2 cellular contexts compared by ENCODE assay signal in the genomic region with DNA sequence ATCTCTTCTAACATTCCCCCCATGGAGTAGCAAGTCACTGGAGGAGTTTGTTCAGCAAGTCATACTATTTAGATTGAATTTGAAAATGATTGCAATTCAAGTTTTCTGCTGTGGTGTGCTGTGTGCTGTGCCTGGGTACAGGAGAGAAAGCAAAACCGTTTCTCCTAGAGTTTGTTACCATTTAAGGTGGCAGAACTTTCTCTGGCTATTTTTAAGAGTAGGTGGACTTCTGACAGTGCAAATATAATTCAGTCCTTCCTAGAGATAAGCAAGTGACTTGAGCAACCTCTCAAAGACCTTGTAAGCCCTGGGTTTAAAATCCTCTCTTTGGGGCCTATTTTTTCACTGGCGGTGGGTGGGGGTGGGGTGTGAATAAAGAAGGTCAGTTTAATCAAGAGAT.
TF ChIP-seq lines count a peak whose summit lies in the region.

No MANE protein-coding gene starts in this region.

TF ChIP-seq in HepG2, 621 proteins besides CTCF, POLR2A, EP300 and RAD21:
- no peak for TF ChIP-seq ZSCAN21 (CRISPR knock-in tag; IDR thresholded peaks at IDR 0.05; ENCODE audit: borderline replicate concordance)

TF ChIP-seq in K562, 482 proteins besides CTCF, POLR2A, EP300 and RAD21:
- TF ChIP-seq RFX7 (CRISPR knock-in tag; IDR thresholded peaks at IDR 0.05), result no peak
- 0 out of 2 replicates have a peak, but pooled peaks have one; percentile 8 for TF ChIP-seq MAFG (tag; conservative IDR thresholded peaks at IDR 0.05)
- no peak for TF ChIP-seq TAF15 (IDR thresholded peaks at IDR 0.05; ENCODE audit: low read depth, low read length)
- TF ChIP-seq, protein P1, sequence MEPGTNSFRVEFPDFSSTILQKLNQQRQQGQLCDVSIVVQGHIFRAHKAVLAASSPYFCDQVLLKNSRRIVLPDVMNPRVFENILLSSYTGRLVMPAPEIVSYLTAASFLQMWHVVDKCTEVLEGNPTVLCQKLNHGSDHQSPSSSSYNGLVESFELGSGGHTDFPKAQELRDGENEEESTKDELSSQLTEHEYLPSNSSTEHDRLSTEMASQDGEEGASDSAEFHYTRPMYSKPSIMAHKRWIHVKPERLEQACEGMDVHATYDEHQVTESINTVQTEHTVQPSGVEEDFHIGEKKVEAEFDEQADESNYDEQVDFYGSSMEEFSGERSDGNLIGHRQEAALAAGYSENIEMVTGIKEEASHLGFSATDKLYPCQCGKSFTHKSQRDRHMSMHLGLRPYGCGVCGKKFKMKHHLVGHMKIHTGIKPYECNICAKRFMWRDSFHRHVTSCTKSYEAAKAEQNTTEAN (CRISPR knock-in tag; IDR thresholded peaks at IDR 0.05), result no peak
- TF ChIP-seq, protein P2, sequence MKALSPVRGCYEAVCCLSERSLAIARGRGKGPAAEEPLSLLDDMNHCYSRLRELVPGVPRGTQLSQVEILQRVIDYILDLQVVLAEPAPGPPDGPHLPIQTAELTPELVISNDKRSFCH (CRISPR knock-in tag; IDR thresholded peaks at IDR 0.05), result no peak
- TF ChIP-seq, protein P2 (tag; IDR thresholded peaks at IDR 0.05), result no peak
- TF ChIP-seq ZNF766 (CRISPR knock-in tag; conservative IDR thresholded peaks at IDR 0.05), result peak; percentile 55; the same call in 1 of the 2 replicates
- no peak for TF ChIP-seq POU5F1 (IDR thresholded peaks at IDR 0.05; ENCODE audit: borderline replicate concordance, low read depth, low read length, partially characterized antibody)
- TF ChIP-seq, protein P3, sequence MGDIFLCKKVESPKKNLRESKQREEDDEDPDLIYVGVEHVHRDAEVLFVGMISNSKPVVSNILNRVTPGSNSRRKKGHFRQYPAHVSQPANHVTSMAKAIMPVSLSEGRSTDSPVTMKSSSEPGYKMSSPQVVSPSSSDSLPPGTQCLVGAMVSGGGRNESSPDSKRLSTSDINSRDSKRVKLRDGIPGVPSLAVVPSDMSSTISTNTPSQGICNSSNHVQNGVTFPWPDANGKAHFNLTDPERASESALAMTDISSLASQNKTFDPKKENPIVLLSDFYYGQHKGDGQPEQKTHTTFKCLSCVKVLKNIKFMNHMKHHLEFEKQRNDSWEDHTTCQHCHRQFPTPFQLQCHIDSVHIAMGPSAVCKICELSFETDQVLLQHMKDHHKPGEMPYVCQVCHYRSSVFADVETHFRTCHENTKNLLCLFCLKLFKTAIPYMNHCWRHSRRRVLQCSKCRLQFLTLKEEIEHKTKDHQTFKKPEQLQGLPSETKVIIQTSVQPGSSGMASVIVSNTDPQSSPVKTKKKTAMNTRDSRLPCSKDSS (IDR thresholded peaks at IDR 0.05; ENCODE audit: low read depth, partially characterized antibody), result no peak
- TF ChIP-seq DMBX1 (CRISPR knock-in tag; IDR thresholded peaks at IDR 0.05; ENCODE audit: borderline replicate concordance), result no peak
- TF ChIP-seq GATAD2A (IDR thresholded peaks at IDR 0.05), result no peak
